27 cellular contexts compared by ENCODE assay signal in the genomic region with DNA sequence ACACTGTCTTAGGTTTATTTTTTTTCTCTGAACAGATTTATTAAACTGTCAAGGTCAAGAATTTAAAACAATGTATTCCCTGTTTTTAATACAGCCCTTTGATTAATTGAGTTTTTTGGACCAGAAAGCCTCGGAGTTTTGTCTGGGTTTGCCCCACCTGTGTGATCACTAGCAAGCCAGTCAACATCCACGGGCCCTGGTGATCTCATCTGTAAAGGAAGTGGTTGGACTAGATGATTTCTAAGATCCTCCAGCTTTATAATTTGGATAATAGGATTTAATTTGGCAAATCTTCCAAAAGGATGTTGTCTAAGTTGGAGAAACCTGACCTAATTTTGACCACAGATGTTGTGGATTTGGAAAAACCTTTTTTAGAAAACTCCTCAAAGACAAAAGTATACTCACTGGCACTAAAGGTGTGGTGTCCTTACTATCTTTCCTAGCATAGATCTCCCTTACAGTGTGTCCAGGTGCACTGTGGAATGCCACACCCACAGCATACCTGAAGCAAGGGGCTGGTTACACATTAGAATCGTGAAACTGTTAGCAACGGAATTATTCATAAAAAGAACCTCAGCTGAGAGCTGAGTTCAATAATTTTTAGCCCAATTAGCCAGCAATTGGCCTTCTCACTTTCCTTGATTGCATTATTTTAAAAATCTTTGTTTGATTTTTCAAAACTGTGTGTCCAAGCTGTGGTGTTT.
DNase-seq lines count a peak whose midpoint lies in the region; TF ChIP-seq lines count a peak whose summit lies in the region.
"Had no signal": no experiment of that assay in that cellular context is flagged by ENCODE, and none has a peak within 500 bp of the region (broad histone marks: within the 10 kb centered on the region; RNA-seq: fewer than 3 reads in every experiment).

No MANE protein-coding gene starts in this region.

- no peak overlapping the region for H3K18ac ChIP-seq in H9 (ENCODE audit: insufficient read length, low read depth, low read length)

- H2BK12ac ChIP-seq in H9 (ENCODE audit: insufficient read length, low read depth, low read length): no peak overlapping the region

- no peak overlapping the region for H3K4me3 ChIP-seq in esophagus squamous epithelium
- no peak overlapping the region for H3K4me3 ChIP-seq in smooth muscle cell
- no peak overlapping the region for H3K4me3 ChIP-seq in MM.1S (ENCODE audit: low read length)
- H3K4me3 ChIP-seq: cardiac muscle cell, GM12878, lower lobe of right lung, psoas muscle, SK-N-MC, thoracic aorta had no signal

- H3K4ac ChIP-seq in H9 (ENCODE audit: low read depth, low read length): no peak overlapping the region

- H2BK15ac ChIP-seq in H9 (ENCODE audit: low read depth, low read length): no peak overlapping the region

- H3K9me3 Mint-ChIP-seq in H9: no peaks in the 10 kb centered on the region
- H3K9me3 Mint-ChIP-seq: activated B cell treated with CpG ODN at 0.5 μM for 24 hours; CD8-positive, alpha-beta memory T cell; immature natural killer cell; stimulated activated memory B cell treated with anti-CD40 and anti-IgM and Interleukin-4, amounts not matched to agents 10 μg/mL and 1 μg/mL and 100 μg/mL, for 72 hours; T-helper 2 cell treated with Interferon-gamma antibody and Interleukin-4, amounts not matched to agents 5 μg/mL and 100 μg/mL, for 36 hours had no signal

- peak overlapping the region; percentile 34 for H2BK20ac ChIP-seq in H9 (ENCODE audit: low read depth, low read length, poor library complexity, severe bottlenecking)

- H3K9ac ChIP-seq in H9 (ENCODE audit: extremely low read depth, insufficient read length, low read length) (no peak overlapping the region), smooth muscle cell (ENCODE audit: low read depth) (no peak overlapping the region), MM.1S (ENCODE audit: low read length) (no peak overlapping the region)

- TF ChIP-seq POLR2A in esophagus squamous epithelium (IDR thresholded peaks at IDR 0.05): no peak

- H3K27me3 Mint-ChIP-seq in H9 (ENCODE audit: low read depth): no peaks in the 10 kb centered on the region
- H3K27me3 Mint-ChIP-seq: dendritic cell treated with granulocyte-macrophage colony-stimulating factor and Interleukin-4, amounts not matched to agents 40 ng/mL and 50 ng/mL, for 4 days; stimulated activated memory B cell treated with anti-CD40 and anti-IgM and Interleukin-4, amounts not matched to agents 10 μg/mL and 1 μg/mL and 100 μg/mL, for 72 hours had no signal

- H4K5ac ChIP-seq in H9 (ENCODE audit: insufficient read length, low read depth, low read length): no peak overlapping the region

- peaks cover 0 to 4% (median 0%) of the 10 kb centered on the region in 3 experiments; a peak in 1 of 7 replicates for H3K36me3 Mint-ChIP-seq in H9 (ENCODE audit: insufficient read depth in 1 of 3, low read depth in 3 of 3)
- H3K36me3 Mint-ChIP-seq: CD8-positive, alpha-beta memory T cell; immature natural killer cell; stimulated activated memory B cell treated with anti-CD40 and anti-IgM and Interleukin-4, amounts not matched to agents 10 μg/mL and 1 μg/mL and 100 μg/mL, for 72 hours had no signal

- WGBS in H9 (ENCODE audit: extremely low coverage, insufficient read length, low lambda C conversion rate): no CpG with 5 or more reads among the region's 4 CpGs
- 47 to 48% methylated on average over 4 of the region's 4 CpGs for WGBS in esophagus squamous epithelium, 2 donors
- WGBS in smooth muscle cell (ENCODE audit: low lambda C conversion rate): 77% methylated on average over 4 of the region's 4 CpGs

- H3K23ac ChIP-seq in H9 (ENCODE audit: insufficient read length, low read depth, low read length): no peak overlapping the region

- H2BK5ac ChIP-seq in H9 (ENCODE audit: insufficient read length, low read length): no peak overlapping the region

- peaks cover 35 to 37% of the 10 kb centered on the region in 2 experiments for H3K4me1 Mint-ChIP-seq in H9
- H3K4me1 Mint-ChIP-seq: activated B cell treated with CpG ODN at 0.5 μM for 24 hours; CD8-positive, alpha-beta memory T cell; immature natural killer cell; stimulated activated memory B cell treated with anti-CD40 and anti-IgM and Interleukin-4, amounts not matched to agents 10 μg/mL and 1 μg/mL and 100 μg/mL, for 72 hours had no signal

- H3K4me2 ChIP-seq in H9 (ENCODE audit: insufficient read depth, insufficient read length, low read length): no peak overlapping the region
- no peak overlapping the region for H3K4me2 ChIP-seq in smooth muscle cell
- no peak overlapping the region for H3K4me2 ChIP-seq in MM.1S (ENCODE audit: low read depth, low read length)

- H4K91ac ChIP-seq in H9 (ENCODE audit: insufficient read length, low read depth, low read length): no peak overlapping the region

- no peaks in the 10 kb centered on the region for H3K9me2 ChIP-seq in MM.1S (replicated peaks; ENCODE audit: insufficient read depth, low read length)

- H2AFZ ChIP-seq in H9 (ENCODE audit: low read length) (no peak overlapping the region), smooth muscle cell (ENCODE audit: low read depth) (no peak overlapping the region), MM.1S (ENCODE audit: low read length) (no peak overlapping the region)

- H2BK120ac ChIP-seq in H9 (ENCODE audit: low read depth, low read length, poor library complexity, severe bottlenecking): no peak overlapping the region

- no peak overlapping the region for H4K8ac ChIP-seq in H9 (replicated peaks; ENCODE audit: insufficient read length, low read depth, low read length)

- DNase-seq in H9: no peak
- DNase-seq in SW480 (ENCODE audit: low spot score): peak; percentile 87
- DNase-seq in esophagus squamous epithelium (lab: John Stamatoyannopoulos, UW): no peak
- DNase-seq in smooth muscle cell (lab: John Stamatoyannopoulos, UW; ENCODE audit: unreplicated experiment): no peak
- no peak for DNase-seq in SIG-M5 treated with dmso at 0.1 percent for 504 hours (lab: John Stamatoyannopoulos, UW; ENCODE audit: unreplicated experiment)
- no peak for DNase-seq in MM.1S
- no peak for DNase-seq in foreskin melanocyte
- DNase-seq: activated B cell treated with CpG ODN at 0.5 μM for 24 hours; activated naive CD4-positive, alpha-beta T cell; activated T-cell treated with anti-CD3 and anti-CD28 coated beads, Interleukin-2, amount 50 U/mL, for 1 hour; amniotic stem cell; CD8-positive, alpha-beta memory T cell; DND-41; immature natural killer cell; KBM-7; lower lobe of right lung; NCI-H1048; NCI-H446 treated with DMSO at 0.1 percent for 48 hours; psoas muscle; stimulated activated CD4-positive, alpha-beta T cell treated with anti-CD3 and anti-CD28 coated beads, Interleukin-1b, Interleukin-23, amount 100 ng/mL, for 48 hours had no signal

- H3F3A ChIP-seq in smooth muscle cell (ENCODE audit: low read depth): no peaks in the 10 kb centered on the region
- no peaks in the 10 kb centered on the region for H3F3A ChIP-seq in MM.1S (ENCODE audit: insufficient read depth, low read length)

- H3K79me2 ChIP-seq in H9 (ENCODE audit: insufficient read depth, low read length) (no peaks in the 10 kb centered on the region), smooth muscle cell (ENCODE audit: low read depth) (no peaks in the 10 kb centered on the region), MM.1S (ENCODE audit: low read length) (no peaks in the 10 kb centered on the region)

- H3K79me1 ChIP-seq in H9 (ENCODE audit: insufficient read depth, low read depth, low read length, poor library complexity, severe bottlenecking): no peaks in the 10 kb centered on the region

- no peak overlapping the region for H3T11ph ChIP-seq in H9 (ENCODE audit: low read length)

- no peaks in the 10 kb centered on the region for H3K23me2 ChIP-seq in H9 (ENCODE audit: insufficient read length, low read depth, low read length, poor library complexity, severe bottlenecking)

- H3K27me3 ChIP-seq in H9 (ENCODE audit: insufficient read depth, low read length): no peaks in the 10 kb centered on the region
- no peaks in the 10 kb centered on the region for H3K27me3 ChIP-seq in esophagus squamous epithelium
- no peaks in the 10 kb centered on the region for H3K27me3 ChIP-seq in smooth muscle cell (ENCODE audit: low read depth)
- H3K27me3 ChIP-seq in MM.1S (replicated peaks; ENCODE audit: insufficient read depth, low read length): no peaks in the 10 kb centered on the region
- H3K27me3 ChIP-seq: cardiac muscle cell had no signal

- no peak overlapping the region for H2AK5ac ChIP-seq in H9 (ENCODE audit: insufficient read length, low read length)

- intact Hi-C loops in esophagus squamous epithelium (cut with DNase I): no loop called here

- H3K27ac ChIP-seq in H9 (ENCODE audit: insufficient read length, low read depth, low read length) (no peak overlapping the region), esophagus squamous epithelium (peak overlapping the region; percentile 15 to 83 (median 74)), smooth muscle cell (ENCODE audit: low read depth) (peak overlapping the region; percentile 2), MM.1S (ENCODE audit: low read length) (no peak overlapping the region)
- H3K27ac ChIP-seq: cardiac muscle cell, lower lobe of right lung, psoas muscle, SK-N-MC, thoracic aorta had no signal

- no peak overlapping the region; a peak in 1 of 7 replicates for H3K27ac Mint-ChIP-seq in H9
- H3K27ac Mint-ChIP-seq: activated B cell treated with CpG ODN at 0.5 μM for 24 hours; dendritic cell treated with granulocyte-macrophage colony-stimulating factor and Interleukin-4, amounts not matched to agents 40 ng/mL and 50 ng/mL, for 4 days; immature natural killer cell; stimulated activated memory B cell treated with anti-CD40 and anti-IgM and Interleukin-4, amounts not matched to agents 10 μg/mL and 1 μg/mL and 100 μg/mL, for 72 hours; T-helper 2 cell treated with Interferon-gamma antibody and Interleukin-4, amounts not matched to agents 5 μg/mL and 100 μg/mL, for 36 hours had no signal

- H3K36me3 ChIP-seq in esophagus squamous epithelium: no peaks in the 10 kb centered on the region
- H3K36me3 ChIP-seq in smooth muscle cell (ENCODE audit: low read depth): no peaks in the 10 kb centered on the region
- no peaks in the 10 kb centered on the region for H3K36me3 ChIP-seq in MM.1S (replicated peaks; ENCODE audit: insufficient read depth, low read length)
- H3K36me3 ChIP-seq: cardiac muscle cell, lower lobe of right lung, thoracic aorta had no signal

- no peak overlapping the region for H3K4me3 Mint-ChIP-seq in H9
- H3K4me3 Mint-ChIP-seq: activated B cell treated with CpG ODN at 0.5 μM for 24 hours; CD8-positive, alpha-beta memory T cell; dendritic cell treated with granulocyte-macrophage colony-stimulating factor and Interleukin-4, amounts not matched to agents 40 ng/mL and 50 ng/mL, for 4 days; immature natural killer cell; stimulated activated memory B cell treated with anti-CD40 and anti-IgM and Interleukin-4, amounts not matched to agents 10 μg/mL and 1 μg/mL and 100 μg/mL, for 72 hours; T-helper 2 cell treated with Interferon-gamma antibody and Interleukin-4, amounts not matched to agents 5 μg/mL and 100 μg/mL, for 36 hours had no signal

- H4K20me1 ChIP-seq in H9 (ENCODE audit: control insufficient read depth, insufficient read depth, insufficient read length): no peaks in the 10 kb centered on the region
- no peaks in the 10 kb centered on the region for H4K20me1 ChIP-seq in smooth muscle cell (ENCODE audit: low read depth)
- H4K20me1 ChIP-seq in MM.1S (ENCODE audit: insufficient read depth, low read length): no peaks in the 10 kb centered on the region

- no peak overlapping the region for H3K56ac ChIP-seq in H9 (ENCODE audit: insufficient read length, low read depth, low read length)

- H3K4me1 ChIP-seq in H9 (ENCODE audit: insufficient read depth, low read length): peaks cover 2% of the 10 kb centered on the region; the same call in 1 of the 2 replicates
- H3K4me1 ChIP-seq in esophagus squamous epithelium: peaks cover 0 to 52% (median 10%) of the 10 kb centered on the region in 3 donors
- no peaks in the 10 kb centered on the region for H3K4me1 ChIP-seq in smooth muscle cell (ENCODE audit: low read depth)
- H3K4me1 ChIP-seq in MM.1S (ENCODE audit: low read length): no peaks in the 10 kb centered on the region
- H3K4me1 ChIP-seq: lower lobe of right lung, psoas muscle had no signal

- H3K9me3 ChIP-seq in H9 (ENCODE audit: control insufficient read depth, low read depth, low read length) (no peaks in the 10 kb centered on the region), esophagus squamous epithelium (no peaks in the 10 kb centered on the region), smooth muscle cell (replicated peaks; ENCODE audit: low read depth) (no peaks in the 10 kb centered on the region), MM.1S (replicated peaks; ENCODE audit: insufficient read depth, low read length) (no peaks in the 10 kb centered on the region)
- H3K9me3 ChIP-seq: lower lobe of right lung, psoas muscle, thoracic aorta had no signal

- H3K14ac ChIP-seq in H9 (ENCODE audit: insufficient read depth, low read length): no peak overlapping the region

- no peak for TF ChIP-seq CTCF in H9 (conservative IDR thresholded peaks at IDR 0.05)
- TF ChIP-seq CTCF in esophagus squamous epithelium (IDR thresholded peaks at IDR 0.05): no peak
- TF ChIP-seq CTCF in smooth muscle cell (IDR thresholded peaks at IDR 0.05; ENCODE audit: borderline replicate concordance, insufficient read depth, poor library complexity, severe bottlenecking): no peak
- TF ChIP-seq CTCF in MM.1S (IDR thresholded peaks at IDR 0.05; ENCODE audit: low read length): no peak

Comparison
In these comparisons a context has a peak if more than half of its experiments do, and no peak if none do; other contexts are left out.
1. H3K27ac ChIP-seq: peak in esophagus squamous epithelium (4 of 4) and smooth muscle cell (single experiment); none in H9 (single experiment) and MM.1S (single experiment).